Comparison of ENCODE assay signal across 1 cellular context in genomic region chr2:94862903-94863302, GRCh38.
A peak's percentile ranks its signal among the peaks of the same experiment; 100 is the strongest.
DNase-seq lines count a peak whose midpoint lies in the region.

No MANE protein-coding gene starts in this region.

- DNase-seq in ecto neural progenitor cell (ENCODE audit: low spot score): peak; percentile 12
